In genomic region chr6:78589426-78589825, GRCh38 we compare ENCODE assay signal across 27 cellular contexts.
"Had no signal": no experiment of that assay in that cellular context is flagged by ENCODE, and none has a peak within 500 bp of the region (broad histone marks: within the 10 kb centered on the region; RNA-seq: fewer than 3 reads in every experiment).

No MANE protein-coding gene starts in this region.

- H3K36me3 ChIP-seq: esophagus squamous epithelium, gastroesophageal sphincter, heart left ventricle, neutrophil, suprapubic skin, transverse colon, uterus had no signal

- H3K27ac ChIP-seq: esophagus squamous epithelium, gastroesophageal sphincter, heart left ventricle, neutrophil, parathyroid adenoma, suprapubic skin, transverse colon, uterus had no signal

- H3K79me2 ChIP-seq: parathyroid adenoma had no signal

- H3K9ac ChIP-seq: parathyroid adenoma had no signal

- H3K27me3 ChIP-seq: esophagus squamous epithelium, gastroesophageal sphincter, heart left ventricle, neutrophil, suprapubic skin, transverse colon, uterus had no signal

- H3K27me3 Mint-ChIP-seq: activated CD4-positive, alpha-beta memory T cell treated with anti-CD3 and anti-CD28 coated beads, Interleukin-2, amount 10 ng/mL, durations not matched to agents 7 days and 5 days; activated naive CD8-positive, alpha-beta T cell treated with anti-CD3 and anti-CD28 coated beads, Interleukin-2, amount 10 ng/mL, durations not matched to agents 7 days and 5 days; activated T-cell treated with anti-CD3 and anti-CD28 coated beads, Interleukin-2, amount 50 U/mL, for 24 hours; effector memory CD8-positive, alpha-beta T cell; naive thymus-derived CD4-positive, alpha-beta T cell; stimulated activated naive CD8-positive, alpha-beta T cell treated with anti-CD3 and anti-CD28 coated beads, Interleukin-15, amount 100 ng/mL, for 72 hours had no signal

- H3K27ac Mint-ChIP-seq: activated CD4-positive, alpha-beta memory T cell treated with anti-CD3 and anti-CD28 coated beads, Interleukin-2, amount 10 ng/mL, durations not matched to agents 7 days and 5 days; activated naive CD8-positive, alpha-beta T cell treated with anti-CD3 and anti-CD28 coated beads, Interleukin-2, amount 10 ng/mL, durations not matched to agents 7 days and 5 days; activated T-cell treated with anti-CD3 and anti-CD28 coated beads, Interleukin-2, amount 50 U/mL, for 24 hours; activated T-helper 2 cell treated with anti-CD3 and anti-CD28 coated beads, Interferon-gamma antibody, Interleukin-2, Interleukin-4, amounts not matched to agents 10 μg/mL and 5 μg/mL and 100 μg/mL, durations not matched to agents 14 hours and 24 hours and 36 hours; brain; effector memory CD8-positive, alpha-beta T cell; naive thymus-derived CD4-positive, alpha-beta T cell; stimulated activated naive CD8-positive, alpha-beta T cell treated with anti-CD3 and anti-CD28 coated beads, Interleukin-15, amount 100 ng/mL, for 72 hours; T-helper 2 cell treated with Interferon-gamma antibody and Interleukin-4, amounts not matched to agents 5 μg/mL and 100 μg/mL, for 36 hours; WTC11 had no signal

- H3K9me3 ChIP-seq: esophagus squamous epithelium, gastroesophageal sphincter, heart left ventricle, neutrophil, suprapubic skin, transverse colon, uterus had no signal

- H3K4me3 Mint-ChIP-seq: activated CD4-positive, alpha-beta memory T cell treated with anti-CD3 and anti-CD28 coated beads, Interleukin-2, amount 10 ng/mL, durations not matched to agents 7 days and 5 days; activated naive CD8-positive, alpha-beta T cell treated with anti-CD3 and anti-CD28 coated beads, Interleukin-2, amount 10 ng/mL, durations not matched to agents 7 days and 5 days; activated T-cell treated with anti-CD3 and anti-CD28 coated beads, Interleukin-2, amount 50 U/mL, for 24 hours; brain; effector memory CD8-positive, alpha-beta T cell; naive thymus-derived CD4-positive, alpha-beta T cell; stimulated activated naive CD8-positive, alpha-beta T cell treated with anti-CD3 and anti-CD28 coated beads, Interleukin-15, amount 100 ng/mL, for 72 hours; T-helper 2 cell treated with Interferon-gamma antibody and Interleukin-4, amounts not matched to agents 5 μg/mL and 100 μg/mL, for 36 hours; WTC11 had no signal

- DNase-seq: activated CD4-positive, alpha-beta memory T cell treated with anti-CD3 and anti-CD28 coated beads, Interleukin-2, amount 10 ng/mL, durations not matched to agents 7 days and 5 days; activated CD4-positive, alpha-beta T cell treated with anti-CD3 and anti-CD28 coated beads for 4 hours; activated naive CD4-positive, alpha-beta T cell treated with Interleukin-2 at 50 U/mL for 16 hours; activated naive CD8-positive, alpha-beta T cell treated with anti-CD3 and anti-CD28 coated beads, Interleukin-2, amount 10 ng/mL, durations not matched to agents 7 days and 5 days; activated T-cell treated with anti-CD3 and anti-CD28 coated beads, Interleukin-2, amount 50 U/mL, for 24 hours; anterior cingulate cortex; caudate nucleus; effector memory CD8-positive, alpha-beta T cell; esophagus squamous epithelium; heart left ventricle; kidney glomerular epithelial cell; left ventricle myocardium superior; naive thymus-derived CD4-positive, alpha-beta T cell; stimulated activated CD4-positive, alpha-beta T cell treated with anti-CD3 and anti-CD28 coated beads, Interleukin-4, amount 100 ng/mL, for 1 hour; stimulated activated naive CD8-positive, alpha-beta T cell treated with anti-CD3 and anti-CD28 coated beads, Interleukin-15, amount 100 ng/mL, for 72 hours; transverse colon; uterus had no signal

- ATAC-seq: effector memory CD8-positive, alpha-beta T cell; gastroesophageal sphincter; heart left ventricle; left ventricle myocardium superior; naive thymus-derived CD4-positive, alpha-beta T cell; sciatic nerve; stimulated activated naive CD8-positive, alpha-beta T cell treated with anti-CD3 and anti-CD28 coated beads, Interleukin-15, amount 100 ng/mL, for 72 hours; WTC11 had no signal

- H3K9me3 Mint-ChIP-seq: activated CD4-positive, alpha-beta memory T cell treated with anti-CD3 and anti-CD28 coated beads, Interleukin-2, amount 10 ng/mL, durations not matched to agents 7 days and 5 days; activated T-helper 2 cell treated with anti-CD3 and anti-CD28 coated beads, Interferon-gamma antibody, Interleukin-2, Interleukin-4, amounts not matched to agents 10 μg/mL and 5 μg/mL and 100 μg/mL, durations not matched to agents 14 hours and 24 hours and 36 hours; brain; T-helper 2 cell treated with Interferon-gamma antibody and Interleukin-4, amounts not matched to agents 5 μg/mL and 100 μg/mL, for 36 hours had no signal

- H3K4me3 ChIP-seq: esophagus squamous epithelium, gastroesophageal sphincter, heart left ventricle, smooth muscle cell, suprapubic skin, transverse colon, uterus had no signal

- H3K36me3 Mint-ChIP-seq: activated naive CD8-positive, alpha-beta T cell treated with anti-CD3 and anti-CD28 coated beads, Interleukin-2, amount 10 ng/mL, durations not matched to agents 7 days and 5 days; brain; naive thymus-derived CD4-positive, alpha-beta T cell had no signal

- H3K4me1 Mint-ChIP-seq: activated CD4-positive, alpha-beta memory T cell treated with anti-CD3 and anti-CD28 coated beads, Interleukin-2, amount 10 ng/mL, durations not matched to agents 7 days and 5 days; activated naive CD8-positive, alpha-beta T cell treated with anti-CD3 and anti-CD28 coated beads, Interleukin-2, amount 10 ng/mL, durations not matched to agents 7 days and 5 days; brain; naive thymus-derived CD4-positive, alpha-beta T cell; stimulated activated naive CD8-positive, alpha-beta T cell treated with anti-CD3 and anti-CD28 coated beads, Interleukin-15, amount 100 ng/mL, for 72 hours; WTC11 had no signal

- H3K4me2 ChIP-seq: smooth muscle cell had no signal

- H3K4me1 ChIP-seq: esophagus squamous epithelium, gastroesophageal sphincter, heart left ventricle, parathyroid adenoma, suprapubic skin, uterus had no signal

- H2AFZ ChIP-seq: parathyroid adenoma had no signal
